Comparison of ENCODE assay signal across 7 cellular contexts in genomic region chr18:63511285-63511684, GRCh38.
DNase-seq lines count a peak whose midpoint lies in the region; ATAC-seq and TF ChIP-seq lines count a peak whose summit lies in the region.

No MANE protein-coding gene starts in this region.

- ATAC-seq in HG02798 (IDR thresholded peaks at IDR 0.05; ENCODE audit: poor library complexity, unreplicated experiment), result no peak
- no peak for ATAC-seq in effector memory CD8-positive, alpha-beta T cell (replicated peaks)

- H3K27me3 ChIP-seq in KMS-11 (ENCODE audit: insufficient read depth, low read depth), result no peaks in the 10 kb centered on the region

- H4K20me1 ChIP-seq in KMS-11 (ENCODE audit: insufficient read depth), result no peaks in the 10 kb centered on the region

- no peak overlapping the region for H3K27ac Mint-ChIP-seq in effector memory CD8-positive, alpha-beta T cell

- no peaks in the 10 kb centered on the region for H3K4me1 ChIP-seq in KMS-11 (ENCODE audit: low read depth, poor library complexity, severe bottlenecking)

- no peak overlapping the region for H2AFZ ChIP-seq in KMS-11 (ENCODE audit: low read depth)

- no peaks in the 10 kb centered on the region for H3K79me2 ChIP-seq in KMS-11 (ENCODE audit: insufficient read depth, low read depth)

- no peak overlapping the region for H3K4me3 Mint-ChIP-seq in effector memory CD8-positive, alpha-beta T cell

- no peaks in the 10 kb centered on the region for H3K36me3 ChIP-seq in KMS-11 (ENCODE audit: insufficient read depth)

- no peaks in the 10 kb centered on the region for H3K9me3 Mint-ChIP-seq in effector memory CD8-positive, alpha-beta T cell

- H3K4me3 ChIP-seq in KMS-11 (IDR thresholded peaks at IDR 0.05; ENCODE audit: insufficient read depth, low read depth, low read length), result no peak overlapping the region

- peak; percentile 72 for TF ChIP-seq CTCF in KMS-11 (conservative IDR thresholded peaks at IDR 0.05; ENCODE audit: low read depth, low read length)
- peak; percentile 81 for TF ChIP-seq CTCF in VCaP (conservative IDR thresholded peaks at IDR 0.05)

- H3K4me1 Mint-ChIP-seq in effector memory CD8-positive, alpha-beta T cell (ENCODE audit: low read depth in 2 of 2), result no peaks in the 10 kb centered on the region

- no peak overlapping the region for H3K9ac ChIP-seq in KMS-11

- H3K27ac ChIP-seq in KMS-11, result no peak overlapping the region
- H3K27ac ChIP-seq in VCaP, result no peak overlapping the region

- DNase-seq in EL (peak; percentile 46), iPS-NIHi7 (ENCODE audit: extremely low spot score) (peak; percentile 59), NCI-H1048 (lab: John Stamatoyannopoulos, UW) (no peak)
- DNase-seq in effector memory CD8-positive, alpha-beta T cell, result no peak

- peaks cover 56 to 60% of the 10 kb centered on the region in 2 donors for H3K27me3 Mint-ChIP-seq in effector memory CD8-positive, alpha-beta T cell

- H3K36me3 Mint-ChIP-seq in effector memory CD8-positive, alpha-beta T cell (ENCODE audit: insufficient read depth), result no peaks in the 10 kb centered on the region

- no peak overlapping the region for H3K4me2 ChIP-seq in KMS-11

Comparison
In these comparisons a context has a peak if more than half of its experiments do, and no peak if none do; other contexts are left out.
1. DNase-seq: peak in EL (single experiment) and iPS-NIHi7 (single experiment); none in effector memory CD8-positive, alpha-beta T cell (0 of 3) and NCI-H1048 (single experiment).